2 cellular contexts compared by ENCODE assay signal in genomic region chr1:16651560-16651959, GRCh38. TPM values are rescaled to one million over a fixed set of nuclear protein-coding genes. Genes with fewer than 3 reads are reported as not detected.
"Had no signal": no experiment of that assay in that cellular context is flagged by ENCODE, and none has a peak within 500 bp of the region (broad histone marks: within the 10 kb centered on the region; RNA-seq: fewer than 3 reads in every experiment).

No MANE protein-coding gene starts in this region.

RNA-seq across cellular contexts. Expression of gene RNU1-3, which starts 15.2 kb away (rescaled TPM):
- total RNA-seq: fibroblast of villous mesenchyme had no signal
- polyA plus RNA-seq: spleen had no signal
